Comparison of ENCODE assay signal across 8 cellular contexts in genomic region chr9:41074356-41074942, GRCh38. TPM values are rescaled to one million over a fixed set of nuclear protein-coding genes. Genes with fewer than 3 reads are reported as not detected.
DNase-seq lines count a peak whose midpoint lies in the region; ATAC-seq and TF ChIP-seq lines count a peak whose summit lies in the region.
"Not testable (repeated sequence)": the region's sequence is repeated elsewhere in the genome, so short reads cannot be mapped to it uniquely, and the experiment has no call there.

No MANE protein-coding gene starts in this region.

- H3F3A ChIP-seq in GM23338 (replicated peaks; ENCODE audit: low read depth) = not testable (repeated sequence)

- H3K4me3 ChIP-seq in GM12865 (ENCODE audit: low read depth, low read length) (peak overlapping the region; percentile 56), GM23338 (peak overlapping the region; percentile 72), iPS-15b (ENCODE audit: low read depth, low read length) (peak overlapping the region; percentile 53), osteoblast (ENCODE audit: insufficient read depth, low read length) (peak overlapping the region; percentile 81)

- not testable (repeated sequence) for H3K9me2 ChIP-seq in GM23338 (ENCODE audit: insufficient read depth)

- H3K79me2 ChIP-seq in GM23338 (replicated peaks; ENCODE audit: insufficient read depth); osteoblast (ENCODE audit: insufficient read depth, low read length): not testable (repeated sequence)

- not testable (repeated sequence) for H3K9me3 Mint-ChIP-seq in GM23338; activated CD4-positive, alpha-beta memory T cell treated with anti-CD3 and anti-CD28 coated beads for 36 hours; dendritic cell treated with granulocyte-macrophage colony-stimulating factor and Interleukin-4, amounts not matched to agents 40 ng/mL and 50 ng/mL, for 4 days

- H3K36me3 ChIP-seq in GM23338 (ENCODE audit: insufficient read depth); iPS-15b (ENCODE audit: control insufficient read depth, insufficient read depth, low read length); osteoblast (ENCODE audit: insufficient read depth, low read length): not testable (repeated sequence)

- H2AFZ ChIP-seq in GM23338 = 0 out of 2 replicates have a peak overlapping the region, but pooled peaks have one; percentile 47
- peak overlapping the region; percentile 81 for H2AFZ ChIP-seq in osteoblast (ENCODE audit: low read length)

- not testable (repeated sequence) for H3K9ac ChIP-seq in iPS-15b (ENCODE audit: low read depth, low read length)

- H3K27me3 ChIP-seq in GM23338 (ENCODE audit: insufficient read depth) (peaks cover 95% of the 10 kb centered on the region), iPS-15b (ENCODE audit: control insufficient read depth, insufficient read depth, low read length) (peaks cover 63% of the 10 kb centered on the region)
- not testable (repeated sequence) for H3K27me3 ChIP-seq in osteoblast (ENCODE audit: insufficient read depth, low read length)

- peak; percentile 87 for ATAC-seq in GM23338

- POLR2A ChIA-PET in activated CD4-positive, alpha-beta memory T cell treated with anti-CD3 and anti-CD28 coated beads for 36 hours (lab: Charles Lee) = not testable (repeated sequence)

- H3K4me2 ChIP-seq in GM23338 (peak overlapping the region; percentile 85), osteoblast (ENCODE audit: insufficient read depth, low read length) (peak overlapping the region; percentile 81)

- TF ChIP-seq CTCF in GM12865 (IDR thresholded peaks at IDR 0.05; ENCODE audit: insufficient read depth, low read depth, low read length, missing control alignments); GM23338 (conservative IDR thresholded peaks at IDR 0.05; ENCODE audit: low read depth in 2 of 2); osteoblast (IDR thresholded peaks at IDR 0.05; ENCODE audit: extremely low read depth, low read depth, low read length): not testable (repeated sequence)

- peak overlapping the region; percentile 82 for H3K4me3 Mint-ChIP-seq in GM23338
- H3K4me3 Mint-ChIP-seq in activated CD4-positive, alpha-beta memory T cell treated with anti-CD3 and anti-CD28 coated beads for 36 hours = peak overlapping the region; percentile 71
- peak overlapping the region; percentile 89 for H3K4me3 Mint-ChIP-seq in dendritic cell treated with granulocyte-macrophage colony-stimulating factor and Interleukin-4, amounts not matched to agents 40 ng/mL and 50 ng/mL, for 4 days

- CTCF ChIA-PET in activated CD4-positive, alpha-beta memory T cell treated with anti-CD3 and anti-CD28 coated beads for 36 hours (lab: Charles Lee) = not testable (repeated sequence)

- intact Hi-C loops in activated CD4-positive, alpha-beta memory T cell treated with anti-CD3 and anti-CD28 coated beads for 36 hours (cut with micrococcal nuclease); dendritic cell treated with granulocyte-macrophage colony-stimulating factor and Interleukin-4, amounts not matched to agents 40 ng/mL and 50 ng/mL, for 4 days (cut with micrococcal nuclease): not testable (repeated sequence)

- H3K27ac ChIP-seq in GM23338 (ENCODE audit: low read depth); osteoblast (ENCODE audit: low read depth, low read length): not testable (repeated sequence)

- H3K36me3 Mint-ChIP-seq in GM23338 (ENCODE audit: low read depth); activated CD4-positive, alpha-beta memory T cell treated with anti-CD3 and anti-CD28 coated beads for 36 hours; dendritic cell treated with granulocyte-macrophage colony-stimulating factor and Interleukin-4, amounts not matched to agents 40 ng/mL and 50 ng/mL, for 4 days (ENCODE audit: low read depth): not testable (repeated sequence)

- not testable (repeated sequence) for H3K4me1 Mint-ChIP-seq in GM23338
- peaks cover 10% of the 10 kb centered on the region for H3K4me1 Mint-ChIP-seq in activated CD4-positive, alpha-beta memory T cell treated with anti-CD3 and anti-CD28 coated beads for 36 hours (ENCODE audit: low read depth)
- peaks cover 23% of the 10 kb centered on the region for H3K4me1 Mint-ChIP-seq in dendritic cell treated with granulocyte-macrophage colony-stimulating factor and Interleukin-4, amounts not matched to agents 40 ng/mL and 50 ng/mL, for 4 days (ENCODE audit: low read depth)

- H3K9me3 ChIP-seq in iPS-15b (ENCODE audit: control insufficient read depth, insufficient read depth, low read length); osteoblast (ENCODE audit: low read depth, low read length): not testable (repeated sequence)

- not testable (repeated sequence) for H4K20me1 ChIP-seq in GM23338 (replicated peaks; ENCODE audit: insufficient read depth); osteoblast (ENCODE audit: insufficient read depth, low read length)

- H3K27ac Mint-ChIP-seq in GM23338; activated CD4-positive, alpha-beta memory T cell treated with anti-CD3 and anti-CD28 coated beads for 36 hours: not testable (repeated sequence)
- peak overlapping the region; percentile 24 for H3K27ac Mint-ChIP-seq in dendritic cell treated with granulocyte-macrophage colony-stimulating factor and Interleukin-4, amounts not matched to agents 40 ng/mL and 50 ng/mL, for 4 days

- H3K27me3 Mint-ChIP-seq in GM23338 (ENCODE audit: insufficient read depth, low read depth, poor library complexity) = peaks cover 56% of the 10 kb centered on the region
- H3K27me3 Mint-ChIP-seq in activated CD4-positive, alpha-beta memory T cell treated with anti-CD3 and anti-CD28 coated beads for 36 hours = peaks cover 26% of the 10 kb centered on the region
- peaks cover 43% of the 10 kb centered on the region for H3K27me3 Mint-ChIP-seq in dendritic cell treated with granulocyte-macrophage colony-stimulating factor and Interleukin-4, amounts not matched to agents 40 ng/mL and 50 ng/mL, for 4 days

- DNase-seq in GM12865 (ENCODE audit: low read depth) (peak; percentile 12), GM23338 (ENCODE audit: low spot score) (peak; percentile 46), HS-5 (ENCODE audit: low read depth) (peak; percentile 26), osteoblast (ENCODE audit: insufficient read length, low spot score, missing footprints) (peak; percentile 55), ureter (ENCODE audit: low spot score) (peak; percentile 51)
- peak; percentile 17 for DNase-seq in activated CD4-positive, alpha-beta memory T cell treated with anti-CD3 and anti-CD28 coated beads for 36 hours

- not testable (repeated sequence) for H3K4me1 ChIP-seq in GM23338 (ENCODE audit: insufficient read depth); iPS-15b (ENCODE audit: control insufficient read depth, insufficient read depth, low read length); osteoblast (ENCODE audit: insufficient read depth, low read length)

TF ChIP-seq in GM23338, 12 proteins besides CTCF, POLR2A, EP300 and RAD21:
- TF ChIP-seq EZH2phosphoT487 (IDR thresholded peaks at IDR 0.05; ENCODE audit: unreplicated experiment) (peak; percentile 84), EZH2 (IDR thresholded peaks at IDR 0.05; ENCODE audit: low read depth, unreplicated experiment) (peak; percentile 89)

RNA-seq across cellular contexts. Expression of gene FOXD4L6, which starts 54.0 kb away (rescaled TPM):
- total RNA-seq in GM23338 (2014; rRNA removed; shearing (Covaris generic)) = 0.21 TPM in 1 of 2 replicates, not detected in the other
- not detected in 2 replicates for polyA plus RNA-seq in GM23338 (2016; fragmentation: Nextera tagmentation; extraction: Ambion mirVana)
- not detected for total RNA-seq in activated CD4-positive, alpha-beta memory T cell treated with anti-CD3 and anti-CD28 coated beads for 36 hours
- total RNA-seq in osteoblast = under 0.01 TPM in 1 of 2 replicates, not detected in the other
- not detected for total RNA-seq in ureter
